In the genomic region with DNA sequence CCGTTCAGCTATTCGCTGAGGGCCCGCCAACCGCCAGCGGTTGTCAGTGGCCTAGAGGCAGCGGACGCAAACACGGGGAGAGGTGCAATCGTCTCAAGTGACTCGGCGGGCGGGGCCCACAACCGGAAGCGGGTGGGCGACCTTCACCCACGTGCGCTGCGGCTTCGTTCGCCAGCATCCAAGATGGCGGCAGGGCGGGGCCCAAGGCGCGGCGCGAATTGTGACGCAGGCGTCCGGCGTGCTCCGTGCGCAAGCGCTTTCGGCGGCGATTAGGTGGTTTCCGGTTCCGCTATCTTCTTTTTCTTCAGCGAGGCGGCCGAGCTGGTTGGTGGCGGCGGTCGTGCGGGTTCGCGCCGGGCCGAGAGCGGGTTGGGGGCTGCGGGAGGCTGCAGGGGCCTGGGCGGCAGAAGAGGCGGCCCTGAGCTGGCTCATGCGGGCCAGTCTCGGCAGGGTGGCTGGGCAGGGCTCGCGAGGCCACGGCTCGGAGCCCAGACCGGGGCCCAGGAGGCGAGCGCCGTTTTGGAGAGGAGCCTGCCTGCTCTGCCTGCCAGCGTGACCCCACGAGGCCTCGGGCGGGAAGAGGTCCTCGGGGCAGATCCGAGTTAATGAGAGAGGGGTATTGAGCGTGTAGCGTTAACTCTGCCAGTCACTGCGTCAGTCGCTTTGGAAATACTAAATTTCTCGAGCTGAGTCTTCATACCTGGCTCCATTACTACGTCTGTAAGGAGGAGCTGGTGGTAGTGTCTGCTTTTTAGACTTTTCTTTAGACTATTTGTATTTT, we compare ENCODE assay signal across 1 cellular context.
TF ChIP-seq lines count a peak whose summit lies in the region.

Gene UBA52, plus strand, starts transcription at position 294 of the 781 bp plus-strand sequence. CDS start 1,444 bp downstream, outside the sequence.

TF ChIP-seq in HepG2, 621 proteins besides CTCF, POLR2A, EP300 and RAD21 (continued from another document and continues in another):
- no peak for TF ChIP-seq ZNF646 (CRISPR knock-in tag; IDR thresholded peaks at IDR 0.05)
- peak; percentile 100 for TF ChIP-seq HDAC1 (CRISPR knock-in tag; IDR thresholded peaks at IDR 0.05)
- no peak for TF ChIP-seq ZBTB43 (CRISPR knock-in tag; conservative IDR thresholded peaks at IDR 0.05)
- TF ChIP-seq ATF7 (IDR thresholded peaks at IDR 0.05), result no peak
- TF ChIP-seq ATF7 (CRISPR knock-in tag; IDR thresholded peaks at IDR 0.05), result peak; percentile 26; the same call in 1 of the 2 replicates
- no peak for TF ChIP-seq ZNF354B (CRISPR knock-in tag; IDR thresholded peaks at IDR 0.05)
- TF ChIP-seq ZNF614 (CRISPR knock-in tag; IDR thresholded peaks at IDR 0.05; ENCODE audit: borderline replicate concordance), result peak; percentile 94
- TF ChIP-seq ELF4 (CRISPR knock-in tag; IDR thresholded peaks at IDR 0.05; ENCODE audit: borderline replicate concordance), result peak; percentile 59; the same call in 1 of the 2 replicates
- TF ChIP-seq FIP1L1 (IDR thresholded peaks at IDR 0.05; ENCODE audit: borderline replicate concordance, insufficient read depth, low read depth, low read length), result no peak
- 0 out of 2 replicates have a peak, but pooled peaks have one; percentile 39 for TF ChIP-seq ZBTB3 (CRISPR knock-in tag; IDR thresholded peaks at IDR 0.05; ENCODE audit: borderline replicate concordance, low read depth)
- peak; percentile 93 for TF ChIP-seq POLR2AphosphoS5 (IDR thresholded peaks at IDR 0.05; ENCODE audit: low read depth, low read length)
- TF ChIP-seq TBX3 (IDR thresholded peaks at IDR 0.05; ENCODE audit: borderline replicate concordance), result no peak
- TF ChIP-seq, protein P1, sequence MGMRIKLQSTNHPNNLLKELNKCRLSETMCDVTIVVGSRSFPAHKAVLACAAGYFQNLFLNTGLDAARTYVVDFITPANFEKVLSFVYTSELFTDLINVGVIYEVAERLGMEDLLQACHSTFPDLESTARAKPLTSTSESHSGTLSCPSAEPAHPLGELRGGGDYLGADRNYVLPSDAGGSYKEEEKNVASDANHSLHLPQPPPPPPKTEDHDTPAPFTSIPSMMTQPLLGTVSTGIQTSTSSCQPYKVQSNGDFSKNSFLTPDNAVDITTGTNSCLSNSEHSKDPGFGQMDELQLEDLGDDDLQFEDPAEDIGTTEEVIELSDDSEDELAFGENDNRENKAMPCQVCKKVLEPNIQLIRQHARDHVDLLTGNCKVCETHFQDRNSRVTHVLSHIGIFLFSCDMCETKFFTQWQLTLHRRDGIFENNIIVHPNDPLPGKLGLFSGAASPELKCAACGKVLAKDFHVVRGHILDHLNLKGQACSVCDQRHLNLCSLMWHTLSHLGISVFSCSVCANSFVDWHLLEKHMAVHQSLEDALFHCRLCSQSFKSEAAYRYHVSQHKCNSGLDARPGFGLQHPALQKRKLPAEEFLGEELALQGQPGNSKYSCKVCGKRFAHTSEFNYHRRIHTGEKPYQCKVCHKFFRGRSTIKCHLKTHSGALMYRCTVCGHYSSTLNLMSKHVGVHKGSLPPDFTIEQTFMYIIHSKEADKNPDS (CRISPR knock-in tag; IDR thresholded peaks at IDR 0.05), result 0 out of 2 replicates have a peak, but pooled peaks have one; percentile 31
- peak; percentile 87 for TF ChIP-seq ZNF589 (CRISPR knock-in tag; conservative IDR thresholded peaks at IDR 0.05)
- TF ChIP-seq HES4 (CRISPR knock-in tag; IDR thresholded peaks at IDR 0.05; ENCODE audit: borderline replicate concordance), result no peak; the same call in 1 of the 2 replicates
- TF ChIP-seq ZNF547 (CRISPR knock-in tag; IDR thresholded peaks at IDR 0.05), result peak; percentile 82
- peak; percentile 65 for TF ChIP-seq PAXIP1 (CRISPR knock-in tag; conservative IDR thresholded peaks at IDR 0.05)
- TF ChIP-seq ZNF616 (CRISPR knock-in tag; IDR thresholded peaks at IDR 0.05; ENCODE audit: low read depth), result peak; percentile 70; the same call in 1 of the 2 replicates
- TF ChIP-seq, protein P2, sequence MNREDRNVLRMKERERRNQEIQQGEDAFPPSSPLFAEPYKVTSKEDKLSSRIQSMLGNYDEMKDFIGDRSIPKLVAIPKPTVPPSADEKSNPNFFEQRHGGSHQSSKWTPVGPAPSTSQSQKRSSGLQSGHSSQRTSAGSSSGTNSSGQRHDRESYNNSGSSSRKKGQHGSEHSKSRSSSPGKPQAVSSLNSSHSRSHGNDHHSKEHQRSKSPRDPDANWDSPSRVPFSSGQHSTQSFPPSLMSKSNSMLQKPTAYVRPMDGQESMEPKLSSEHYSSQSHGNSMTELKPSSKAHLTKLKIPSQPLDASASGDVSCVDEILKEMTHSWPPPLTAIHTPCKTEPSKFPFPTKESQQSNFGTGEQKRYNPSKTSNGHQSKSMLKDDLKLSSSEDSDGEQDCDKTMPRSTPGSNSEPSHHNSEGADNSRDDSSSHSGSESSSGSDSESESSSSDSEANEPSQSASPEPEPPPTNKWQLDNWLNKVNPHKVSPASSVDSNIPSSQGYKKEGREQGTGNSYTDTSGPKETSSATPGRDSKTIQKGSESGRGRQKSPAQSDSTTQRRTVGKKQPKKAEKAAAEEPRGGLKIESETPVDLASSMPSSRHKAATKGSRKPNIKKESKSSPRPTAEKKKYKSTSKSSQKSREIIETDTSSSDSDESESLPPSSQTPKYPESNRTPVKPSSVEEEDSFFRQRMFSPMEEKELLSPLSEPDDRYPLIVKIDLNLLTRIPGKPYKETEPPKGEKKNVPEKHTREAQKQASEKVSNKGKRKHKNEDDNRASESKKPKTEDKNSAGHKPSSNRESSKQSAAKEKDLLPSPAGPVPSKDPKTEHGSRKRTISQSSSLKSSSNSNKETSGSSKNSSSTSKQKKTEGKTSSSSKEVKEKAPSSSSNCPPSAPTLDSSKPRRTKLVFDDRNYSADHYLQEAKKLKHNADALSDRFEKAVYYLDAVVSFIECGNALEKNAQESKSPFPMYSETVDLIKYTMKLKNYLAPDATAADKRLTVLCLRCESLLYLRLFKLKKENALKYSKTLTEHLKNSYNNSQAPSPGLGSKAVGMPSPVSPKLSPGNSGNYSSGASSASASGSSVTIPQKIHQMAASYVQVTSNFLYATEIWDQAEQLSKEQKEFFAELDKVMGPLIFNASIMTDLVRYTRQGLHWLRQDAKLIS (CRISPR knock-in tag; IDR thresholded peaks at IDR 0.05), result no peak; the same call in 1 of the 2 replicates
- TF ChIP-seq ZNF414 (CRISPR knock-in tag; IDR thresholded peaks at IDR 0.05), result peak; percentile 46; the same call in 1 of the 2 replicates
- peak; percentile 95 for TF ChIP-seq TFDP1 (CRISPR knock-in tag; IDR thresholded peaks at IDR 0.05; ENCODE audit: borderline replicate concordance)
- TF ChIP-seq ZBTB38 (CRISPR knock-in tag; IDR thresholded peaks at IDR 0.05), result peak; percentile 87
- TF ChIP-seq ZKSCAN1 (IDR thresholded peaks at IDR 0.05; ENCODE audit: low read length), result no peak
- TF ChIP-seq ZNF235 (CRISPR knock-in tag; IDR thresholded peaks at IDR 0.05; ENCODE audit: borderline replicate concordance), result no peak
- no peak for TF ChIP-seq ZNF674 (CRISPR knock-in tag; IDR thresholded peaks at IDR 0.05; ENCODE audit: low read depth)
- peak; percentile 44; the same call in 1 of the 2 replicates for TF ChIP-seq ZMYM2 (CRISPR knock-in tag; IDR thresholded peaks at IDR 0.05)
- no peak for TF ChIP-seq DNMT1 (CRISPR knock-in tag; IDR thresholded peaks at IDR 0.05)
- TF ChIP-seq MLLT10 (CRISPR knock-in tag; IDR thresholded peaks at IDR 0.05), result no peak
- no peak for TF ChIP-seq ZFP82 (CRISPR knock-in tag; IDR thresholded peaks at IDR 0.05; ENCODE audit: borderline replicate concordance)
- no peak for TF ChIP-seq ZNF83 (CRISPR knock-in tag; IDR thresholded peaks at IDR 0.05; ENCODE audit: borderline replicate concordance)
- peak; percentile 59 for TF ChIP-seq HMG20B (CRISPR knock-in tag; conservative IDR thresholded peaks at IDR 0.05)
- TF ChIP-seq NR2C2 (CRISPR knock-in tag; IDR thresholded peaks at IDR 0.05; ENCODE audit: borderline replicate concordance), result peak; percentile 93
- no peak for TF ChIP-seq PHB2 (IDR thresholded peaks at IDR 0.05; ENCODE audit: partially characterized antibody)
- no peak for TF ChIP-seq SUZ12 (IDR thresholded peaks at IDR 0.05; ENCODE audit: low read depth, low read length)
- TF ChIP-seq ZSCAN30 (CRISPR knock-in tag; IDR thresholded peaks at IDR 0.05), result no peak
- peak; percentile 46; the same call in 1 of the 2 replicates for TF ChIP-seq ZNF12 (CRISPR knock-in tag; IDR thresholded peaks at IDR 0.05)
